Comparison of ENCODE assay signal across 20 cellular contexts in genomic region chr17:57655564-57655963, GRCh38.
"Had no signal": no experiment of that assay in that cellular context is flagged by ENCODE, and none has a peak within 500 bp of the region (broad histone marks: within the 10 kb centered on the region; RNA-seq: fewer than 3 reads in every experiment).

No MANE protein-coding gene starts in this region.

- DNase-seq: activated CD8-positive, alpha-beta memory T cell treated with anti-CD3 and anti-CD28 coated beads, Interleukin-2, amount 50 U/mL, for 4 hours; activated CD8-positive, alpha-beta T cell treated with anti-CD3 and anti-CD28 coated beads, Interleukin-2, amount 10 ng/mL, durations not matched to agents 7 days and 5 days; activated effector memory CD4-positive, alpha-beta T cell treated with anti-CD3 and anti-CD28 coated beads, Interleukin-2, amount 50 U/mL, for 16 hours; activated T-cell treated with anti-CD3 and anti-CD28 coated beads, Interleukin-2, amount 50 U/mL, for 48 hours; amniotic stem cell; cerebellar nuclear complex; effector memory CD4-positive, alpha-beta T cell; heart left ventricle; immature natural killer cell; right cardiac atrium; small intestine; stimulated activated CD4-positive, alpha-beta T cell treated with anti-CD3 and anti-CD28 coated beads, Interleukin-4, amount 100 ng/mL, for 4 hours; stimulated activated CD8-positive, alpha-beta memory T cell treated with anti-CD3 and anti-CD28 coated beads, Interleukin-4, amount 100 ng/mL, for 48 hours; T-helper 1 cell; upper lobe of right lung; WERI-Rb-1 had no signal

- H3K4me1 Mint-ChIP-seq: activated naive CD4-positive, alpha-beta T cell treated with anti-CD3 and anti-CD28 coated beads, Interleukin-2, amount 50 U/mL, for 24 hours had no signal

- ATAC-seq: activated CD8-positive, alpha-beta T cell treated with anti-CD3 and anti-CD28 coated beads, Interleukin-2, amount 10 ng/mL, durations not matched to agents 7 days and 5 days; heart left ventricle; right cardiac atrium; upper lobe of right lung had no signal

- H3K36me3 ChIP-seq: prostate gland, upper lobe of right lung had no signal

- H3K27ac Mint-ChIP-seq: activated CD8-positive, alpha-beta T cell treated with anti-CD3 and anti-CD28 coated beads, Interleukin-2, amount 10 ng/mL, durations not matched to agents 7 days and 5 days; activated naive CD4-positive, alpha-beta T cell treated with anti-CD3 and anti-CD28 coated beads, Interleukin-2, amount 50 U/mL, for 24 hours; nephron; stimulated activated naive CD8-positive, alpha-beta T cell treated with anti-CD3 and anti-CD28 coated beads, Interleukin-15, Interleukin-2, amounts not matched to agents 100 ng/mL and 50 ng/mL, for 24 hours had no signal

- H3K4me1 ChIP-seq: heart left ventricle, prostate gland, upper lobe of right lung had no signal

- H3K27me3 ChIP-seq: heart left ventricle, upper lobe of right lung had no signal

- H3K4me3 Mint-ChIP-seq: activated CD8-positive, alpha-beta T cell treated with anti-CD3 and anti-CD28 coated beads, Interleukin-2, amount 10 ng/mL, durations not matched to agents 7 days and 5 days; activated naive CD4-positive, alpha-beta T cell treated with anti-CD3 and anti-CD28 coated beads, Interleukin-2, amount 50 U/mL, for 24 hours; nephron; stimulated activated naive CD8-positive, alpha-beta T cell treated with anti-CD3 and anti-CD28 coated beads, Interleukin-15, Interleukin-2, amounts not matched to agents 100 ng/mL and 50 ng/mL, for 24 hours had no signal

- H3K27ac ChIP-seq: heart left ventricle, prostate gland, upper lobe of right lung, WERI-Rb-1 had no signal

- H3K4me3 ChIP-seq: heart left ventricle, prostate gland, upper lobe of right lung had no signal

- H3K9me3 ChIP-seq: heart left ventricle, prostate gland, upper lobe of right lung had no signal

- H3K9me3 Mint-ChIP-seq: activated naive CD4-positive, alpha-beta T cell treated with anti-CD3 and anti-CD28 coated beads, Interleukin-2, amount 50 U/mL, for 24 hours; immature natural killer cell; nephron; stimulated activated naive CD8-positive, alpha-beta T cell treated with anti-CD3 and anti-CD28 coated beads, Interleukin-15, Interleukin-2, amounts not matched to agents 100 ng/mL and 50 ng/mL, for 24 hours had no signal

- H3K27me3 Mint-ChIP-seq: activated naive CD4-positive, alpha-beta T cell treated with anti-CD3 and anti-CD28 coated beads, Interleukin-2, amount 50 U/mL, for 24 hours; stimulated activated naive CD8-positive, alpha-beta T cell treated with anti-CD3 and anti-CD28 coated beads, Interleukin-15, Interleukin-2, amounts not matched to agents 100 ng/mL and 50 ng/mL, for 24 hours had no signal
